ENCODE assay signal across 12 cellular contexts in the genomic region with DNA sequence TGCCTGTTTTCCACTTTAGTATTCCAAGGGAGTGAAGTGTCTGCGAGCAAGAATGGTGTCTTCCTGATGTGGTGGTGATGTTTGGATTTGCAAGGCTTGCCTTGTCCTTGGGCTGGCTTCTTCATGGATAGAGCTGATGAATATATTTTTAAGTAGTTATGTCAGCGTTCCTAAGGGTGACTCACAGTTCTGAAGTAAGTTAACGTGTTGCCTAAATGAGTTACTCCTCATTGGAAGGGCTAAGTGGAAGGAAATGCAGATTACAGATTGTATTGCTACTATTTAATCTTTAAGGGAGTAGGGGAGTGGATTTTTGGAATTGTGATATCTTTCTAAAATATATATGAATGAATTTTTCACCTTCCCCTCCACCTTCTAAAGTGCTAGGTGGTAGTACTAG.
DNase-seq lines count a peak whose midpoint lies in the region; ATAC-seq, FAIRE-seq and TF ChIP-seq lines count a peak whose summit lies in the region.
"Had no signal": no experiment of that assay in that cellular context is flagged by ENCODE, and none has a peak within 500 bp of the region (broad histone marks: within the 10 kb centered on the region; RNA-seq: fewer than 3 reads in every experiment).

No MANE protein-coding gene starts in this region.

- no peak for TF ChIP-seq CTCF in kidney epithelial cell (IDR thresholded peaks at IDR 0.05; ENCODE audit: insufficient read depth, low read length, poor library complexity, severe bottlenecking)

- no peaks in the 10 kb centered on the region for H3K27me3 ChIP-seq in kidney epithelial cell (ENCODE audit: control insufficient read depth, insufficient read depth, low read length)
- H3K27me3 ChIP-seq: right lobe of liver had no signal

- no peak overlapping the region for H3K4me3 ChIP-seq in kidney epithelial cell (ENCODE audit: low read depth, low read length)
- H3K4me3 ChIP-seq: right lobe of liver had no signal

- FAIRE-seq in HTR-8/SVneo (lab: Jason Lieb, UNC), result no peak
- FAIRE-seq: islet of Langerhans had no signal

- ATAC-seq in GM21381 (IDR thresholded peaks at IDR 0.05; ENCODE audit: unreplicated experiment), result no peak
- ATAC-seq in GM21619 (IDR thresholded peaks at IDR 0.05; ENCODE audit: unreplicated experiment), result no peak

- no peaks in the 10 kb centered on the region for H3K36me3 ChIP-seq in kidney epithelial cell (ENCODE audit: control insufficient read depth, insufficient read depth, low read length)
- H3K36me3 ChIP-seq: right lobe of liver had no signal

- DNase-seq in AG08396 (ENCODE audit: low spot score) (peak; percentile 52), HTR-8/SVneo (ENCODE audit: insufficient read length, low spot score) (peak; percentile 48), amniotic stem cell (lab: John Stamatoyannopoulos, UW) (peak; percentile 53), kidney epithelial cell (ENCODE audit: low read depth) (peak; percentile 62), NCI-H1048 (lab: John Stamatoyannopoulos, UW) (no peak), NCI-H345 (lab: John Stamatoyannopoulos, UW) (no peak)
- DNase-seq: activated CD4-positive, alpha-beta T cell treated with anti-CD3 and anti-CD28 coated beads, Interleukin-2, amount 50 U/mL, for 48 hours; OCI-M1; right lobe of liver had no signal

Comparison
In these comparisons a context has a peak if more than half of its experiments do, and no peak if none do; other contexts are left out.
1. DNase-seq: peak in AG08396 (single experiment), HTR-8/SVneo (single experiment), amniotic stem cell (single experiment) and kidney epithelial cell (single experiment); none in NCI-H1048 (single experiment) and NCI-H345 (single experiment).